9 cellular contexts compared by ENCODE assay signal in the genomic region with DNA sequence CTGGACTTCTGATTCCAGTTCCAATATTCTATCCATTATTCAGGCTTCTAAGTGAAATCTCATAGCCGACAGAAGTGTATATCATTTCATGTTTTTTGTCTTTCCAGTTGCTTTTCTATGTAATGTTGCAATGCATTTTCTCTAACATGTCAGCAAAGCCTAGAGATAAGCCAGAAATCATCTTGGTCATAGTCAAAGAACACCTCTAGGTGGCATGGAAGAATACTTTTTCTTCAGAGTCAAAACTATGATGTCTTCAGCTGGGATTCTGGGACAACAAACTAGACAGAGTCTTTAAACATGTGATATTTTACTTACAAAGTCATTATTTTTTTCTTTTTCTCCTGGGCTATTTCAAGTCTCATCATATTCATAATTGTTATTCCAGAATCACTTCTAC. TPM values are rescaled to one million over a fixed set of nuclear protein-coding genes. Genes with fewer than 3 reads are reported as not detected.
DNase-seq lines count a peak whose midpoint lies in the region; ATAC-seq and TF ChIP-seq lines count a peak whose summit lies in the region.
"Had no signal": no experiment of that assay in that cellular context is flagged by ENCODE, and none has a peak within 500 bp of the region (broad histone marks: within the 10 kb centered on the region; RNA-seq: fewer than 3 reads in every experiment).

No MANE protein-coding gene starts in this region.

- no peaks in the 10 kb centered on the region for H3K36me3 Mint-ChIP-seq in neural crest cell (ENCODE audit: low read depth)

- peaks cover 0 to 3% of the 10 kb centered on the region in 2 donors for H3K27me3 ChIP-seq in tibial nerve
- H3K27me3 ChIP-seq: BLaER1 had no signal

- WGBS in tibial nerve, 2 donors = 74 to 91% methylated on average over 1 of the region's 1 CpG

- DNase-seq in NCI-H2171 treated with DMSO at 0.1 percent for 48 hours (lab: John Stamatoyannopoulos, UW) (peak; percentile 39), NCI-H2171 (lab: John Stamatoyannopoulos, UW) (no peak), neural crest cell (ENCODE audit: low read depth, low spot score) (no peak), A172 (ENCODE audit: low spot score) (no peak), tibial nerve (ENCODE audit: low spot score in 2 of 2) (no peak)
- DNase-seq in NK-92 treated with Interleukin-12 subunit alpha and Interleukin-12 subunit beta, amount 100 ng/mL, for 24 hours (lab: John Stamatoyannopoulos, UW) = no peak

- no peaks in the 10 kb centered on the region for H3K9me3 ChIP-seq in tibial nerve

- no peaks in the 10 kb centered on the region for H3K9me3 Mint-ChIP-seq in neural crest cell

- H3K4me3 ChIP-seq in tibial nerve = no peak overlapping the region
- H3K4me3 ChIP-seq: BLaER1 had no signal

- no peak for TF ChIP-seq EP300 in tibial nerve (IDR thresholded peaks at IDR 0.05)

- H3K4me3 Mint-ChIP-seq in neural crest cell = no peak overlapping the region

- ATAC-seq in HG03097 (IDR thresholded peaks at IDR 0.05; ENCODE audit: low FRiP score, unreplicated experiment) (peak; percentile 42), SK-N-SH treated with all-trans-retinoic acid at 6 μM for 48 hours (peak; percentile 49; the same call in 1 of the 3 replicates)

- peak overlapping the region in 1 of 4 donors; percentile 38 for H3K27ac ChIP-seq in tibial nerve
- H3K27ac ChIP-seq: BLaER1 had no signal

- H3K4me1 Mint-ChIP-seq in neural crest cell = peaks cover 14% of the 10 kb centered on the region

- H3K27me3 Mint-ChIP-seq in neural crest cell (ENCODE audit: low read depth) = peaks cover 41% of the 10 kb centered on the region

- TF ChIP-seq CTCF in neural crest cell (conservative IDR thresholded peaks at IDR 0.05) (peak; percentile 65), tibial nerve (IDR thresholded peaks at IDR 0.05) (peak in 1 of 5 experiments; percentile 15)

- H3K4me1 ChIP-seq in tibial nerve = peaks cover 0 to 20% (median 0%) of the 10 kb centered on the region in 4 donors

- H3K27ac Mint-ChIP-seq in neural crest cell (ENCODE audit: unreplicated experiment) = no peak overlapping the region

- TF ChIP-seq POLR2A in tibial nerve (IDR thresholded peaks at IDR 0.05) = no peak

- no peaks in the 10 kb centered on the region for H3K36me3 ChIP-seq in tibial nerve
- H3K36me3 ChIP-seq: BLaER1 had no signal

TF ChIP-seq in SK-N-SH treated with all-trans-retinoic acid at 6 μM for 48 hours, 23 proteins besides CTCF, POLR2A, EP300 and RAD21:
- TF ChIP-seq ZC3H10 (CRISPR knock-in tag; IDR thresholded peaks at IDR 0.05) (no peak), ARNTL (CRISPR knock-in tag; IDR thresholded peaks at IDR 0.05; ENCODE audit: borderline replicate concordance, low read depth) (no peak), GLIS3 (CRISPR knock-in tag; IDR thresholded peaks at IDR 0.05) (no peak), RARB (CRISPR knock-in tag; IDR thresholded peaks at IDR 0.05) (no peak), ESRRG (CRISPR knock-in tag; IDR thresholded peaks at IDR 0.05) (no peak), BACH2 (CRISPR knock-in tag; IDR thresholded peaks at IDR 0.05; ENCODE audit: borderline replicate concordance) (no peak), ZNF70 (CRISPR knock-in tag; IDR thresholded peaks at IDR 0.05) (no peak), ZFP30 (CRISPR knock-in tag; IDR thresholded peaks at IDR 0.05) (no peak), SNAI2 (CRISPR knock-in tag; IDR thresholded peaks at IDR 0.05) (no peak)
- TF ChIP-seq, protein P1, sequence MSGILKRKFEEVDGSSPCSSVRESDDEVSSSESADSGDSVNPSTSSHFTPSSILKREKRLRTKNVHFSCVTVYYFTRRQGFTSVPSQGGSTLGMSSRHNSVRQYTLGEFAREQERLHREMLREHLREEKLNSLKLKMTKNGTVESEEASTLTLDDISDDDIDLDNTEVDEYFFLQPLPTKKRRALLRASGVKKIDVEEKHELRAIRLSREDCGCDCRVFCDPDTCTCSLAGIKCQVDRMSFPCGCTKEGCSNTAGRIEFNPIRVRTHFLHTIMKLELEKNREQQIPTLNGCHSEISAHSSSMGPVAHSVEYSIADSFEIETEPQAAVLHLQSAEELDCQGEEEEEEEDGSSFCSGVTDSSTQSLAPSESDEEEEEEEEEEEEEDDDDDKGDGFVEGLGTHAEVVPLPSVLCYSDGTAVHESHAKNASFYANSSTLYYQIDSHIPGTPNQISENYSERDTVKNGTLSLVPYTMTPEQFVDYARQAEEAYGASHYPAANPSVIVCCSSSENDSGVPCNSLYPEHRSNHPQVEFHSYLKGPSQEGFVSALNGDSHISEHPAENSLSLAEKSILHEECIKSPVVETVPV (CRISPR knock-in tag; IDR thresholded peaks at IDR 0.05) = no peak
- TF ChIP-seq, protein P2, sequence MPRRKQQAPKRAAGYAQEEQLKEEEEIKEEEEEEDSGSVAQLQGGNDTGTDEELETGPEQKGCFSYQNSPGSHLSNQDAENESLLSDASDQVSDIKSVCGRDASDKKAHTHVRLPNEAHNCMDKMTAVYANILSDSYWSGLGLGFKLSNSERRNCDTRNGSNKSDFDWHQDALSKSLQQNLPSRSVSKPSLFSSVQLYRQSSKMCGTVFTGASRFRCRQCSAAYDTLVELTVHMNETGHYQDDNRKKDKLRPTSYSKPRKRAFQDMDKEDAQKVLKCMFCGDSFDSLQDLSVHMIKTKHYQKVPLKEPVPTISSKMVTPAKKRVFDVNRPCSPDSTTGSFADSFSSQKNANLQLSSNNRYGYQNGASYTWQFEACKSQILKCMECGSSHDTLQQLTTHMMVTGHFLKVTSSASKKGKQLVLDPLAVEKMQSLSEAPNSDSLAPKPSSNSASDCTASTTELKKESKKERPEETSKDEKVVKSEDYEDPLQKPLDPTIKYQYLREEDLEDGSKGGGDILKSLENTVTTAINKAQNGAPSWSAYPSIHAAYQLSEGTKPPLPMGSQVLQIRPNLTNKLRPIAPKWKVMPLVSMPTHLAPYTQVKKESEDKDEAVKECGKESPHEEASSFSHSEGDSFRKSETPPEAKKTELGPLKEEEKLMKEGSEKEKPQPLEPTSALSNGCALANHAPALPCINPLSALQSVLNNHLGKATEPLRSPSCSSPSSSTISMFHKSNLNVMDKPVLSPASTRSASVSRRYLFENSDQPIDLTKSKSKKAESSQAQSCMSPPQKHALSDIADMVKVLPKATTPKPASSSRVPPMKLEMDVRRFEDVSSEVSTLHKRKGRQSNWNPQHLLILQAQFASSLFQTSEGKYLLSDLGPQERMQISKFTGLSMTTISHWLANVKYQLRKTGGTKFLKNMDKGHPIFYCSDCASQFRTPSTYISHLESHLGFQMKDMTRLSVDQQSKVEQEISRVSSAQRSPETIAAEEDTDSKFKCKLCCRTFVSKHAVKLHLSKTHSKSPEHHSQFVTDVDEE (CRISPR knock-in tag; IDR thresholded peaks at IDR 0.05) = no peak
- TF ChIP-seq, protein P3, sequence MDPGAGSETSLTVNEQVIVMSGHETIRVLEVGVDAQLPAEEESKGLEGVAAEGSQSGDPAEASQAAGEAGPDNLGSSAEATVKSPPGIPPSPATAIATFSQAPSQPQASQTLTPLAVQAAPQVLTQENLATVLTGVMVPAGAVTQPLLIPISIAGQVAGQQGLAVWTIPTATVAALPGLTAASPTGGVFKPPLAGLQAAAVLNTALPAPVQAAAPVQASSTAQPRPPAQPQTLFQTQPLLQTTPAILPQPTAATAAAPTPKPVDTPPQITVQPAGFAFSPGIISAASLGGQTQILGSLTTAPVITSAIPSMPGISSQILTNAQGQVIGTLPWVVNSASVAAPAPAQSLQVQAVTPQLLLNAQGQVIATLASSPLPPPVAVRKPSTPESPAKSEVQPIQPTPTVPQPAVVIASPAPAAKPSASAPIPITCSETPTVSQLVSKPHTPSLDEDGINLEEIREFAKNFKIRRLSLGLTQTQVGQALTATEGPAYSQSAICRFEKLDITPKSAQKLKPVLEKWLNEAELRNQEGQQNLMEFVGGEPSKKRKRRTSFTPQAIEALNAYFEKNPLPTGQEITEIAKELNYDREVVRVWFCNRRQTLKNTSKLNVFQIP (CRISPR knock-in tag; IDR thresholded peaks at IDR 0.05; ENCODE audit: borderline replicate concordance, low read depth) = no peak
- TF ChIP-seq, protein P4, sequence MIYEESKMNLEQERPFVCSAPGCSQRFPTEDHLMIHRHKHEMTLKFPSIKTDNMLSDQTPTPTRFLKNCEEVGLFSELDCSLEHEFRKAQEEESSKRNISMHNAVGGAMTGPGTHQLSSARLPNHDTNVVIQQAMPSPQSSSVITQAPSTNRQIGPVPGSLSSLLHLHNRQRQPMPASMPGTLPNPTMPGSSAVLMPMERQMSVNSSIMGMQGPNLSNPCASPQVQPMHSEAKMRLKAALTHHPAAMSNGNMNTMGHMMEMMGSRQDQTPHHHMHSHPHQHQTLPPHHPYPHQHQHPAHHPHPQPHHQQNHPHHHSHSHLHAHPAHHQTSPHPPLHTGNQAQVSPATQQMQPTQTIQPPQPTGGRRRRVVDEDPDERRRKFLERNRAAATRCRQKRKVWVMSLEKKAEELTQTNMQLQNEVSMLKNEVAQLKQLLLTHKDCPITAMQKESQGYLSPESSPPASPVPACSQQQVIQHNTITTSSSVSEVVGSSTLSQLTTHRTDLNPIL (CRISPR knock-in tag; IDR thresholded peaks at IDR 0.05; ENCODE audit: low read depth) = no peak
TF ChIP-seq in SK-N-SH treated with all-trans-retinoic acid at 6 μM for 48 hours: peak in this region for 0.

RNA-seq across cellular contexts. Expression of a gene that starts 4.4 kb away (rescaled TPM):
- total RNA-seq in neural crest cell (3.3 and 3.4 TPM in 2 replicates), tibial nerve (10 to 100 TPM in 3 of 4 donors, 1 to 10 TPM in 1; 9.3 to 41.5 (median 18.0) TPM)
- total RNA-seq in A172 (2014; rRNA removed; shearing (Covaris generic)) = 0.12 and 0.22 TPM in 2 replicates

RNA-seq across cellular contexts. Expression of a gene that starts 45.2 kb away (rescaled TPM):
- 20.1 and 20.3 TPM in 2 replicates for total RNA-seq in neural crest cell
- total RNA-seq in A172 (2014; rRNA removed; shearing (Covaris generic)) = 11.8 and 15.9 TPM in 2 replicates
- total RNA-seq in tibial nerve = 10 to 100 TPM in 1 of 4 donors, 1 to 10 TPM in 3; 6.9 to 10.0 (median 8.9) TPM
